Comparison of ENCODE assay signal across 8 cellular contexts in genomic region chr1:234602334-234603220, GRCh38. TPM values are rescaled to one million over a fixed set of nuclear protein-coding genes. Genes with fewer than 3 reads are reported as not detected.
DNase-seq lines count a peak whose midpoint lies in the region; ATAC-seq and TF ChIP-seq lines count a peak whose summit lies in the region.

No MANE protein-coding gene starts in this region.

- H3K36me3 Mint-ChIP-seq in activated T-helper 1 cell treated with anti-CD3 and anti-CD28 coated beads, Interleukin-12 subunit alpha, Interleukin-12 subunit beta, Interleukin-2, Interleukin-4 antibody, amounts not matched to agents 30 ng/mL and 10 ng/mL and 1 ng/mL, durations not matched to agents 14 hours and 24 hours and 36 hours (ENCODE audit: low read depth): peaks cover 53% of the 10 kb centered on the region

- peaks cover 0 to 3% of the 10 kb centered on the region in 2 donors for H3K36me3 ChIP-seq in prostate gland

- no peaks in the 10 kb centered on the region for H3K27me3 Mint-ChIP-seq in activated T-helper 1 cell treated with anti-CD3 and anti-CD28 coated beads, Interleukin-12 subunit alpha, Interleukin-12 subunit beta, Interleukin-2, Interleukin-4 antibody, amounts not matched to agents 30 ng/mL and 10 ng/mL and 1 ng/mL, durations not matched to agents 14 hours and 24 hours and 36 hours (ENCODE audit: insufficient read depth)

- H3K4me1 Mint-ChIP-seq in activated T-helper 1 cell treated with anti-CD3 and anti-CD28 coated beads, Interleukin-12 subunit alpha, Interleukin-12 subunit beta, Interleukin-2, Interleukin-4 antibody, amounts not matched to agents 30 ng/mL and 10 ng/mL and 1 ng/mL, durations not matched to agents 14 hours and 24 hours and 36 hours (ENCODE audit: low read depth): peaks cover 70% of the 10 kb centered on the region

- H3K27ac Mint-ChIP-seq in activated T-helper 1 cell treated with anti-CD3 and anti-CD28 coated beads, Interleukin-12 subunit alpha, Interleukin-12 subunit beta, Interleukin-2, Interleukin-4 antibody, amounts not matched to agents 30 ng/mL and 10 ng/mL and 1 ng/mL, durations not matched to agents 14 hours and 24 hours and 36 hours: peak overlapping the region; percentile 90

- peak; percentile 63 for TF ChIP-seq POLR2A in prostate gland (IDR thresholded peaks at IDR 0.05)

- no peaks in the 10 kb centered on the region for H3K27me3 ChIP-seq in prostate gland (replicated peaks; ENCODE audit: insufficient read depth)

- peak overlapping the region; percentile 100 for H3K27ac ChIP-seq in prostate gland

- H3K4me3 Mint-ChIP-seq in activated T-helper 1 cell treated with anti-CD3 and anti-CD28 coated beads, Interleukin-12 subunit alpha, Interleukin-12 subunit beta, Interleukin-2, Interleukin-4 antibody, amounts not matched to agents 30 ng/mL and 10 ng/mL and 1 ng/mL, durations not matched to agents 14 hours and 24 hours and 36 hours: peak overlapping the region; percentile 84

- H3K4me3 ChIP-seq in AG10803 (ENCODE audit: low read length) (peak overlapping the region; percentile 20), foreskin fibroblast (ENCODE audit: low read depth in 1 of 2, low read length in 2 of 2) (no peak overlapping the region), prostate gland (no peak overlapping the region)

- peaks cover 7% of the 10 kb centered on the region for H3K4me1 ChIP-seq in prostate gland (replicated peaks)

- WGBS in prostate gland: 29% methylated on average over 7 of the region's 7 CpGs

- intact Hi-C loops in activated T-helper 1 cell treated with anti-CD3 and anti-CD28 coated beads, Interleukin-12 subunit alpha, Interleukin-12 subunit beta, Interleukin-2, Interleukin-4 antibody, amounts not matched to agents 30 ng/mL and 10 ng/mL and 1 ng/mL, durations not matched to agents 14 hours and 24 hours and 36 hours (cut with micrococcal nuclease): loop anchor here (10.0 kb wide), 1 partner anchor 198 kb away; no protein-coding TSS in a partner anchor
- intact Hi-C loops in prostate gland (cut with DNase I): loop anchor here (10.0 kb wide), 1 partner anchor 902 kb away; the partner anchor contains the start of gene B3GALNT2

- H3K9me3 ChIP-seq in prostate gland: no peaks in the 10 kb centered on the region

- ATAC-seq in left lobe of liver: no peak

- peaks cover 2% of the 10 kb centered on the region for H3K9me3 Mint-ChIP-seq in activated T-helper 1 cell treated with anti-CD3 and anti-CD28 coated beads, Interleukin-12 subunit alpha, Interleukin-12 subunit beta, Interleukin-2, Interleukin-4 antibody, amounts not matched to agents 30 ng/mL and 10 ng/mL and 1 ng/mL, durations not matched to agents 14 hours and 24 hours and 36 hours

- TF ChIP-seq CTCF in AG10803 (conservative IDR thresholded peaks at IDR 0.05; ENCODE audit: low read length) (no peak), GM20000 (IDR thresholded peaks at IDR 0.05; ENCODE audit: extremely low read depth, missing control alignments) (no peak), foreskin fibroblast (IDR thresholded peaks at IDR 0.05; ENCODE audit: low read depth, low read length) (no peak), prostate gland (IDR thresholded peaks at IDR 0.05) (no peak)

- DNase-seq in AG10803 (ENCODE audit: low read depth) (peak; percentile 97), GM20000 (ENCODE audit: low spot score) (peak; percentile 47), NCI-H510A (lab: John Stamatoyannopoulos, UW) (peak; percentile 28), foreskin fibroblast (peak; percentile 91 to 94), prostate gland (ENCODE audit: low spot score) (peak; percentile 76), left lobe of liver (ENCODE audit: low spot score) (no peak)
- DNase-seq in activated T-helper 1 cell treated with anti-CD3 and anti-CD28 coated beads, Interleukin-12 subunit alpha, Interleukin-12 subunit beta, Interleukin-2, Interleukin-4 antibody, amounts not matched to agents 30 ng/mL and 10 ng/mL and 1 ng/mL, durations not matched to agents 14 hours and 24 hours and 36 hours (ENCODE audit: low spot score): no peak
- DNase-seq in NK-92 treated with Interleukin-12 subunit alpha and Interleukin-12 subunit beta, amount 100 ng/mL, for 24 hours (lab: John Stamatoyannopoulos, UW): no peak

RNA-seq across cellular contexts. Expression of gene IRF2BP2, which starts 7.4 kb away (rescaled TPM):
- 243 TPM in 2 replicates for total RNA-seq in activated T-helper 1 cell treated with anti-CD3 and anti-CD28 coated beads, Interleukin-12 subunit alpha, Interleukin-12 subunit beta, Interleukin-2, Interleukin-4 antibody, amounts not matched to agents 30 ng/mL and 10 ng/mL and 1 ng/mL, durations not matched to agents 14 hours and 24 hours and 36 hours
- total RNA-seq in prostate gland (100 to 1,000 TPM; 111 to 124 TPM), left lobe of liver (48.7 TPM)

Comparison
In these comparisons a context has a peak if more than half of its experiments do, and no peak if none do; other contexts are left out.
1. DNase-seq: peak in AG10803 (single experiment), GM20000 (single experiment), NCI-H510A (single experiment), foreskin fibroblast (2 of 2) and prostate gland (single experiment); none in activated T-helper 1 cell treated with anti-CD3 and anti-CD28 coated beads, Interleukin-12 subunit alpha, Interleukin-12 subunit beta, Interleukin-2, Interleukin-4 antibody, amounts not matched to agents 30 ng/mL and 10 ng/mL and 1 ng/mL, durations not matched to agents 14 hours and 24 hours and 36 hours (single experiment), left lobe of liver (single experiment) and NK-92 treated with Interleukin-12 subunit alpha and Interleukin-12 subunit beta, amount 100 ng/mL, for 24 hours (single experiment).